In genomic region chr14:88189040-88189839, GRCh38 we compare ENCODE assay signal across 8 cellular contexts.
DNase-seq lines count a peak whose midpoint lies in the region; ATAC-seq and TF ChIP-seq lines count a peak whose summit lies in the region.

No MANE protein-coding gene starts in this region.

- ATAC-seq in GM19324 (IDR thresholded peaks at IDR 0.05; ENCODE audit: low FRiP score, unreplicated experiment) (peak; percentile 80), HG03558 (IDR thresholded peaks at IDR 0.05; ENCODE audit: extremely low read depth, unreplicated experiment) (peak; percentile 81)
- peak; percentile 79 for ATAC-seq in activated CD8-positive, alpha-beta T cell treated with anti-CD3 and anti-CD28 coated beads, Interleukin-2, amount 10 ng/mL, durations not matched to agents 7 days and 5 days
- peak; percentile 44 to 50 for ATAC-seq in naive thymus-derived CD8-positive, alpha-beta T cell

- H3K4me2 ChIP-seq in fibroblast of lung (ENCODE audit: extremely low read depth, insufficient read depth, low read length), result peak overlapping the region; percentile 51

- peak overlapping the region; percentile 21 for H2AFZ ChIP-seq in fibroblast of lung (ENCODE audit: low read length)

- intact Hi-C loops in testis (cut with DNase I; ENCODE audit: low total_unique reads), result no loop called here

- peaks cover 11% of the 10 kb centered on the region for H3K27me3 Mint-ChIP-seq in activated CD8-positive, alpha-beta T cell treated with anti-CD3 and anti-CD28 coated beads, Interleukin-2, amount 10 ng/mL, durations not matched to agents 7 days and 5 days (ENCODE audit: low read depth)
- H3K27me3 Mint-ChIP-seq in naive thymus-derived CD8-positive, alpha-beta T cell, result peaks cover 13 to 39% (median 15%) of the 10 kb centered on the region in 5 donors

- H3K27ac Mint-ChIP-seq in activated CD8-positive, alpha-beta T cell treated with anti-CD3 and anti-CD28 coated beads, Interleukin-2, amount 10 ng/mL, durations not matched to agents 7 days and 5 days, result no peak overlapping the region
- H3K27ac Mint-ChIP-seq in naive thymus-derived CD8-positive, alpha-beta T cell, result no peak overlapping the region

- H3K27ac ChIP-seq in fibroblast of lung (ENCODE audit: insufficient read depth, low read length) (no peak overlapping the region), testis (no peak overlapping the region)

- peaks cover 5% of the 10 kb centered on the region for H3K4me1 Mint-ChIP-seq in activated CD8-positive, alpha-beta T cell treated with anti-CD3 and anti-CD28 coated beads, Interleukin-2, amount 10 ng/mL, durations not matched to agents 7 days and 5 days (ENCODE audit: low read depth)
- peaks cover 2 to 9% (median 5%) of the 10 kb centered on the region in 4 donors for H3K4me1 Mint-ChIP-seq in naive thymus-derived CD8-positive, alpha-beta T cell

- H3K79me2 ChIP-seq in fibroblast of lung (ENCODE audit: control insufficient read depth, insufficient read depth, low read length), result no peaks in the 10 kb centered on the region

- H3K27me3 ChIP-seq in fibroblast of lung (ENCODE audit: control insufficient read depth, insufficient read depth, low read length), result no peaks in the 10 kb centered on the region
- no peaks in the 10 kb centered on the region for H3K27me3 ChIP-seq in testis

- no peaks in the 10 kb centered on the region for H4K20me1 ChIP-seq in fibroblast of lung (ENCODE audit: control insufficient read depth, extremely low read depth, insufficient read depth, low read length)

- H3K9me3 Mint-ChIP-seq in activated CD8-positive, alpha-beta T cell treated with anti-CD3 and anti-CD28 coated beads, Interleukin-2, amount 10 ng/mL, durations not matched to agents 7 days and 5 days (ENCODE audit: insufficient read depth), result no peaks in the 10 kb centered on the region
- H3K9me3 Mint-ChIP-seq in naive thymus-derived CD8-positive, alpha-beta T cell, result no peaks in the 10 kb centered on the region

- DNase-seq in CMK (ENCODE audit: low read depth) (peak; percentile 32), NCI-H524 treated with DMSO at 0.1 percent for 48 hours (lab: John Stamatoyannopoulos, UW) (peak; percentile 89), fibroblast of lung (ENCODE audit: low read depth in 2 of 2) (peak; percentile 77 to 87), testis (peak; percentile 96)
- peak; percentile 78 for DNase-seq in activated CD8-positive, alpha-beta T cell treated with anti-CD3 and anti-CD28 coated beads, Interleukin-2, amount 10 ng/mL, durations not matched to agents 7 days and 5 days
- peak in 7 of 10 donors; percentile 11 to 37 (median 30) for DNase-seq in naive thymus-derived CD8-positive, alpha-beta T cell

- CTCF ChIA-PET in activated CD8-positive, alpha-beta T cell treated with anti-CD3 and anti-CD28 coated beads, Interleukin-2, amount 10 ng/mL, durations not matched to agents 7 days and 5 days (lab: Charles Lee), result interaction anchor here (0.6 to 4.5 kb wide), 47 partner anchors 8 to 317 kb away, joined by 3 to 71 read pairs (median 5); partner anchors contain the start of gene SPATA7

- POLR2A ChIA-PET in activated CD8-positive, alpha-beta T cell treated with anti-CD3 and anti-CD28 coated beads, Interleukin-2, amount 10 ng/mL, durations not matched to agents 7 days and 5 days (lab: Charles Lee), result interaction anchor here (0.8 kb wide), 1 partner anchor 11 kb away, joined by 3 read pairs; no protein-coding TSS in a partner anchor
- POLR2A ChIA-PET in naive thymus-derived CD8-positive, alpha-beta T cell (lab: Charles Lee), result no interaction called here

- H3K36me3 ChIP-seq in fibroblast of lung (ENCODE audit: control insufficient read depth, insufficient read depth, low read length), result no peaks in the 10 kb centered on the region
- H3K36me3 ChIP-seq in testis (ENCODE audit: low read depth, missing control alignments), result no peaks in the 10 kb centered on the region

- peak overlapping the region; percentile 11 for H3K4me3 Mint-ChIP-seq in activated CD8-positive, alpha-beta T cell treated with anti-CD3 and anti-CD28 coated beads, Interleukin-2, amount 10 ng/mL, durations not matched to agents 7 days and 5 days
- peak overlapping the region in 7 of 10 donors; percentile 44 to 65 (median 54) for H3K4me3 Mint-ChIP-seq in naive thymus-derived CD8-positive, alpha-beta T cell

- no peak for TF ChIP-seq POLR2A in testis (IDR thresholded peaks at IDR 0.05)

- H3K9me3 ChIP-seq in fibroblast of lung (ENCODE audit: control insufficient read depth, insufficient read depth, low read depth, low read length) (no peaks in the 10 kb centered on the region), testis (no peaks in the 10 kb centered on the region)

- peaks cover 2% of the 10 kb centered on the region for H3K4me1 ChIP-seq in fibroblast of lung (ENCODE audit: control insufficient read depth, extremely low read depth, insufficient read depth, low read length)
- peaks cover 6% of the 10 kb centered on the region for H3K4me1 ChIP-seq in testis

- H3K4me3 ChIP-seq in fibroblast of lung (replicated peaks in 1 of 4; ENCODE audit: control extremely low read depth in 1 of 4, insufficient read depth in 1 of 4, low read depth in 3 of 4, low read length in 4 of 4), result peak overlapping the region in 2 of 4 experiments; percentile 15 to 39
- no peak overlapping the region for H3K4me3 ChIP-seq in testis

- no peak overlapping the region for H3K9ac ChIP-seq in fibroblast of lung (ENCODE audit: insufficient read depth, low read length)

- WGBS in testis, 2 donors, result 27 to 46% methylated on average over 18 of the region's 18 CpGs

- H3K36me3 Mint-ChIP-seq in activated CD8-positive, alpha-beta T cell treated with anti-CD3 and anti-CD28 coated beads, Interleukin-2, amount 10 ng/mL, durations not matched to agents 7 days and 5 days (ENCODE audit: low read depth), result no peaks in the 10 kb centered on the region
- no peaks in the 10 kb centered on the region for H3K36me3 Mint-ChIP-seq in naive thymus-derived CD8-positive, alpha-beta T cell

- peak; percentile 74 to 80 for TF ChIP-seq CTCF in fibroblast of lung (conservative IDR thresholded peaks at IDR 0.05 in 1 of 2, IDR thresholded peaks at IDR 0.05 in 1 of 2; ENCODE audit: low read depth in 1 of 2, low read length in 2 of 2)
- TF ChIP-seq CTCF in testis (IDR thresholded peaks at IDR 0.05), result peak; percentile 55 to 70 (median 63)

Comparison
In these comparisons a context has a peak if more than half of its experiments do, and no peak if none do; other contexts are left out.
1. DNase-seq: peak in every context shown above with its lines; median percentile 96 in testis; 89 in NCI-H524 treated with DMSO at 0.1 percent for 48 hours; 82 in fibroblast of lung; 78 in activated CD8-positive, alpha-beta T cell treated with anti-CD3 and anti-CD28 coated beads, Interleukin-2, amount 10 ng/mL, durations not matched to agents 7 days and 5 days; 32 in CMK; 30 in naive thymus-derived CD8-positive, alpha-beta T cell.